ENCODE assay signal across 17 cellular contexts in the genomic region with DNA sequence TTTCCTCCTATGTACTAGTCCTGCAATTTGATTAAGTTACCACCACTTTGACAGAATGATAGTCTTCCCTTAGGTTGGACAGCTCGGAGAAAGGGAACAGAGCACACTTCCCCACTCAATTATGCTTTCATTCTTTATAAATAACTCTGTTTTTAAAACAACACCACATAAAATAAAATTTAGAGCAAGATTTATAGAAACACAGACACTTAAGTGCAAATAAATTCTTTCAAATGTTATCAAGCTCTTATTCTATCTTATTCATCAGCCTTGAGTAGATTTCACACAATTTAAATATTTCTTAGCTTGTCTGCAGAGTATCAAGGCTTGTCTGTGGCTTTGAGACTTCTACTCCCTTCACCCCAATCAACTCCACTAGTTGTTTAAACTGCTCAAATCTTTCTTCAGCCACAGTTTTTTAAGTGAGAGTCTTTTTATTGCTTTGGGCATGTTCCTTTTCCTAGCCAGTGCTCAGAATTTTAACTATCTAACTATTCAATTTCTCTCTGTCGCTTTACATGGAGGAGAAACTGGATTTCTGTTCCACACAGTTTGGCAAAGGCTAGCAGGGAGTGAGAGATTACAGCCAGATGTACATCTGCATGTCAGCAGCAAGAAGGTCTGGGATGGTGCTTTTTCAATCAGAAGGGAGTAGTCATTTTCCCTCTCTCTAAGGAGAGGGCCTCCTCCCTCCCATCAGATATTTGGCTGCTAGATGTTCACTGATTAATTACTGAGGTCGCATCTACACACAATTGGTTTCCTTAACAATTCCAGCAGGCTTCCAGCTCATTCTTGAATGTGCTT. TPM values are rescaled to one million over a fixed set of nuclear protein-coding genes. Genes with fewer than 3 reads are reported as not detected.
DNase-seq lines count a peak whose midpoint lies in the region; ATAC-seq and TF ChIP-seq lines count a peak whose summit lies in the region.
"Had no signal": no experiment of that assay in that cellular context is flagged by ENCODE, and none has a peak within 500 bp of the region (broad histone marks: within the 10 kb centered on the region; RNA-seq: fewer than 3 reads in every experiment).

No MANE protein-coding gene starts in this region.

- H3K4me1 Mint-ChIP-seq in brain (peaks cover 35% of the 10 kb centered on the region), nephron progenitor cell (peaks cover 72% of the 10 kb centered on the region)
- peaks cover 6% of the 10 kb centered on the region for H3K4me1 Mint-ChIP-seq in activated CD4-positive, alpha-beta T cell treated with anti-CD3 and anti-CD28 coated beads for 36 hours

- H3K27me3 Mint-ChIP-seq in brain (peaks cover 2% of the 10 kb centered on the region), nephron progenitor cell (ENCODE audit: low read depth, poor library complexity) (no peaks in the 10 kb centered on the region)
- H3K27me3 Mint-ChIP-seq in activated CD4-positive, alpha-beta T cell treated with anti-CD3 and anti-CD28 coated beads for 36 hours, result peaks cover 4% of the 10 kb centered on the region

- TF ChIP-seq CTCF in brain (conservative IDR thresholded peaks at IDR 0.05), result no peak
- TF ChIP-seq CTCF in nephron progenitor cell (IDR thresholded peaks at IDR 0.05), result no peak

- H3K4me3 Mint-ChIP-seq in brain, result peak overlapping the region in 1 of 5 experiments; percentile 14
- peak overlapping the region; percentile 9 for H3K4me3 Mint-ChIP-seq in nephron progenitor cell
- H3K4me3 Mint-ChIP-seq in activated CD4-positive, alpha-beta T cell treated with anti-CD3 and anti-CD28 coated beads for 36 hours, result no peak overlapping the region
- H3K4me3 Mint-ChIP-seq: H9 had no signal

- H3K9me3 Mint-ChIP-seq in brain (peaks cover 0 to 6% (median under 1%) of the 10 kb centered on the region in 5 experiments), nephron progenitor cell (peaks cover 52% of the 10 kb centered on the region)
- H3K9me3 Mint-ChIP-seq in activated CD4-positive, alpha-beta T cell treated with anti-CD3 and anti-CD28 coated beads for 36 hours (ENCODE audit: low read depth), result no peaks in the 10 kb centered on the region

- peak overlapping the region in 3 of 5 experiments; percentile 43 to 90 (median 76) for H3K27ac Mint-ChIP-seq in brain
- peak overlapping the region; percentile 72 for H3K27ac Mint-ChIP-seq in nephron progenitor cell
- H3K27ac Mint-ChIP-seq in activated CD4-positive, alpha-beta T cell treated with anti-CD3 and anti-CD28 coated beads for 36 hours, result no peak overlapping the region
- H3K27ac Mint-ChIP-seq: H9 had no signal

- intact Hi-C loops in activated CD4-positive, alpha-beta T cell treated with anti-CD3 and anti-CD28 coated beads for 36 hours (cut with DNase I, micrococcal nuclease), result no loop called here

- POLR2A ChIA-PET in HEK293T (lab: Yijun Ruan, JAX), result interaction anchor here (1.2 to 2.1 kb wide), 4 partner anchors 87 to 107 kb away, joined by 3 to 10 read pairs (median 3); no protein-coding TSS in a partner anchor
- POLR2A ChIA-PET in activated CD4-positive, alpha-beta T cell treated with anti-CD3 and anti-CD28 coated beads for 36 hours (lab: Charles Lee), result no interaction called here

- CTCF ChIA-PET in HEK293T (lab: Yijun Ruan, JAX), result no interaction called here
- CTCF ChIA-PET in activated CD4-positive, alpha-beta T cell treated with anti-CD3 and anti-CD28 coated beads for 36 hours (lab: Charles Lee), result interaction anchor here (0.6 to 1.3 kb wide), 2 partner anchors 587 to 845 kb away, joined by 3 read pairs; no protein-coding TSS in a partner anchor

- DNase-seq in NCI-H2227 treated with DMSO at 0.1 percent for 48 hours (lab: John Stamatoyannopoulos, UW) (peak; percentile 4), NCI-H2227 (lab: John Stamatoyannopoulos, UW; ENCODE audit: unreplicated experiment) (no peak), HEK293T (ENCODE audit: extremely low spot score) (no peak), nephron progenitor cell (no peak), T-helper 1 cell (no peak), MV-4-11 (lab: John Stamatoyannopoulos, UW) (no peak)
- DNase-seq in activated CD4-positive, alpha-beta T cell treated with anti-CD3 and anti-CD28 coated beads for 36 hours, result no peak
- DNase-seq: AML-193, Caco-2, H9, NCI-H1436 treated with DMSO at 0.1 percent for 48 hours, NCI-H2081 treated with DMSO at 0.1 percent for 48 hours, NCI-H510A had no signal

- no peak for ATAC-seq in activated CD4-positive, alpha-beta T cell treated with anti-CD3 and anti-CD28 coated beads for 36 hours
- ATAC-seq: GM12878, Panc1, Right ventricle myocardium inferior had no signal

- H3K36me3 Mint-ChIP-seq in brain, result no peaks in the 10 kb centered on the region
- peaks cover 14% of the 10 kb centered on the region for H3K36me3 Mint-ChIP-seq in nephron progenitor cell (ENCODE audit: low read depth)
- H3K36me3 Mint-ChIP-seq in activated CD4-positive, alpha-beta T cell treated with anti-CD3 and anti-CD28 coated beads for 36 hours (ENCODE audit: low read depth), result no peaks in the 10 kb centered on the region

TF ChIP-seq in HEK293T, 16 proteins besides CTCF, POLR2A, EP300 and RAD21:
- TF ChIP-seq LEF1 (IDR thresholded peaks at IDR 0.05; ENCODE audit: borderline replicate concordance), result no peak
- TF ChIP-seq, protein P1, sequence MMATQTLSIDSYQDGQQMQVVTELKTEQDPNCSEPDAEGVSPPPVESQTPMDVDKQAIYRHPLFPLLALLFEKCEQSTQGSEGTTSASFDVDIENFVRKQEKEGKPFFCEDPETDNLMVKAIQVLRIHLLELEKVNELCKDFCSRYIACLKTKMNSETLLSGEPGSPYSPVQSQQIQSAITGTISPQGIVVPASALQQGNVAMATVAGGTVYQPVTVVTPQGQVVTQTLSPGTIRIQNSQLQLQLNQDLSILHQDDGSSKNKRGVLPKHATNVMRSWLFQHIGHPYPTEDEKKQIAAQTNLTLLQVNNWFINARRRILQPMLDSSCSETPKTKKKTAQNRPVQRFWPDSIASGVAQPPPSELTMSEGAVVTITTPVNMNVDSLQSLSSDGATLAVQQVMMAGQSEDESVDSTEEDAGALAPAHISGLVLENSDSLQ (IDR thresholded peaks at IDR 0.05), result peak; percentile 43
- no peak for TF ChIP-seq TARDBP (IDR thresholded peaks at IDR 0.05)
- no peak for TF ChIP-seq BHLHE40 (IDR thresholded peaks at IDR 0.05; ENCODE audit: borderline replicate concordance)
TF ChIP-seq in HEK293T: peak in this region for 1.

RNA-seq across cellular contexts. Expression of gene PLAC1, which starts 53.1 kb away (rescaled TPM):
- polyA plus RNA-seq in brain (ENCODE audit: insufficient read depth, low read depth, low replicate concordance), result not detected
- total RNA-seq in activated CD4-positive, alpha-beta T cell treated with anti-CD3 and anti-CD28 coated beads for 36 hours, result under 1 TPM in 1 of 2 experiments, not detected in 1; 0.18 TPM
- total RNA-seq: Right ventricle myocardium inferior had no signal
